Comparison of ENCODE assay signal across 2 cellular contexts in genomic region chr1:21814981-21815583, GRCh38.
TF ChIP-seq lines count a peak whose summit lies in the region.

No MANE protein-coding gene starts in this region.

TF ChIP-seq in IMR-90, 13 proteins besides CTCF, POLR2A, EP300 and RAD21:
- TF ChIP-seq SMC3 (IDR thresholded peaks at IDR 0.05; ENCODE audit: low read depth, low read length) (no peak), MXI1 (IDR thresholded peaks at IDR 0.05; ENCODE audit: borderline replicate concordance, low read depth, low read length) (no peak), FOS (IDR thresholded peaks at IDR 0.05; ENCODE audit: low read depth, low read length) (no peak), BHLHE40 (IDR thresholded peaks at IDR 0.05; ENCODE audit: low read depth, low read length) (no peak), ELK1 (IDR thresholded peaks at IDR 0.05; ENCODE audit: borderline replicate concordance, low read depth, low read length) (no peak), RFX5 (IDR thresholded peaks at IDR 0.05; ENCODE audit: low read depth, low read length) (no peak)

TF ChIP-seq in endothelial cell of umbilical vein, 7 proteins besides CTCF, POLR2A, EP300 and RAD21:
- TF ChIP-seq POLR2AphosphoS5 (IDR thresholded peaks at IDR 0.05; ENCODE audit: insufficient read depth, low read depth, low read length) = peak; percentile 15
- TF ChIP-seq FOS (IDR thresholded peaks at IDR 0.05; ENCODE audit: borderline replicate concordance, insufficient read depth, low read length) = no peak
- TF ChIP-seq MYC (IDR thresholded peaks at IDR 0.05; ENCODE audit: low read depth, low read length) = no peak
- TF ChIP-seq JUN (IDR thresholded peaks at IDR 0.05; ENCODE audit: borderline replicate concordance, insufficient read depth, insufficient read length, low read depth) = no peak
- no peak for TF ChIP-seq MAX (IDR thresholded peaks at IDR 0.05; ENCODE audit: insufficient read depth, insufficient read length)
- TF ChIP-seq EZH2 (IDR thresholded peaks at IDR 0.05; ENCODE audit: borderline replicate concordance, low read depth, low read length, severe bottlenecking) = no peak
- TF ChIP-seq GATA2 (IDR thresholded peaks at IDR 0.05; ENCODE audit: insufficient read depth, insufficient read length, low read depth, low read length) = no peak
